ENCODE assay signal across 8 cellular contexts in genomic region chr1:153967109-153967999, GRCh38. TPM values are rescaled to one million over a fixed set of nuclear protein-coding genes. Genes with fewer than 3 reads are reported as not detected.
A peak's percentile ranks its signal among the peaks of the same experiment; 100 is the strongest.
DNase-seq lines count a peak whose midpoint lies in the region; ATAC-seq and TF ChIP-seq lines count a peak whose summit lies in the region.

TSS of gene CREB3L4 (plus strand) at chr1:153967902. CDS start at chr1:153968526, 624 bp downstream.

- CTCF ChIA-PET in IMR-90 (lab: Yijun Ruan, JAX) = interaction anchor here (0.6 to 1.2 kb wide), 9 partner anchors 8 to 205 kb away, joined by 3 to 4 read pairs (median 3); partner anchors contain the start of genes JTB and RAB13

- no peaks in the 10 kb centered on the region for H3K36me3 ChIP-seq in IMR-90 (ENCODE audit: control insufficient read depth, insufficient read depth, low read length)
- peaks cover 9% of the 10 kb centered on the region for H3K36me3 ChIP-seq in OCI-LY3 (replicated peaks; ENCODE audit: low read depth, low read length)

- peaks cover 5 to 45% of the 10 kb centered on the region in 2 experiments; a peak in 3 of 4 replicates for H3K79me1 ChIP-seq in IMR-90 (ENCODE audit: low read depth in 1 of 2, low read length in 2 of 2)

- peak within 1 kb of the TSS; percentile 46 for H4K5ac ChIP-seq in IMR-90 (ENCODE audit: low read depth, low read length)

- peak within 1 kb of the TSS; percentile 70 for H3K23ac ChIP-seq in IMR-90 (ENCODE audit: low read depth, low read length)

- peak within 1 kb of the TSS; percentile 69 for H4K91ac ChIP-seq in IMR-90 (ENCODE audit: insufficient read depth, low read depth, low read length)

- WGBS in IMR-90 (ENCODE audit: extremely low coverage in 2 of 2, insufficient read length in 1 of 2), 2 experiments = 0% methylated on average over 34 of the region's 60 CpGs; no CpG with 5 or more reads in 1 of the 2 experiments

- peak within 1 kb of the TSS; percentile 32; the same call in 1 of the 2 replicates for H3K18ac ChIP-seq in IMR-90 (ENCODE audit: low read depth, low read length)

- peaks cover 3% of the 10 kb centered on the region; the same call in 1 of the 2 replicates for H4K20me1 ChIP-seq in IMR-90 (ENCODE audit: insufficient read depth, low read length)
- no peaks in the 10 kb centered on the region for H4K20me1 ChIP-seq in OCI-LY3 (ENCODE audit: insufficient read depth, low read length)

- H3K4me3 ChIP-seq in IMR-90 (ENCODE audit: insufficient read depth, low read depth, low read length) = peak within 1 kb of the TSS; percentile 59
- H3K4me3 ChIP-seq in OCI-LY3 (ENCODE audit: low read length) = peak within 1 kb of the TSS; percentile 83
- H3K4me3 ChIP-seq in epithelial cell of proximal tubule (ENCODE audit: low read depth, low read length) = peak within 1 kb of the TSS; percentile 67

- H3K4me1 ChIP-seq in IMR-90 (ENCODE audit: control insufficient read depth, insufficient read depth, low read length) = peaks cover 3% of the 10 kb centered on the region; the same call in 1 of the 2 replicates
- H3K4me1 ChIP-seq in OCI-LY3 (ENCODE audit: low read length) = peaks cover 32% of the 10 kb centered on the region

- H3K4me2 ChIP-seq in IMR-90 (ENCODE audit: low read depth, low read length) = peak within 1 kb of the TSS; percentile 87
- peak within 1 kb of the TSS; percentile 93 for H3K4me2 ChIP-seq in OCI-LY3 (ENCODE audit: low read length)

- intact Hi-C loops in IMR-90 (cut with micrococcal nuclease) = no loop called here

- H2AK9ac ChIP-seq in IMR-90 (replicated peaks; ENCODE audit: low read depth, low read length, poor library complexity) = peak within 1 kb of the TSS; percentile 88

- H3K4ac ChIP-seq in IMR-90 (ENCODE audit: low read depth, low read length) = peak within 1 kb of the TSS; percentile 80

- H2BK20ac ChIP-seq in IMR-90 (ENCODE audit: low read depth, low read length) = no peak within 1 kb of the TSS

- peak within 1 kb of the TSS; percentile 77 for H3K27ac ChIP-seq in IMR-90 (ENCODE audit: insufficient read depth, low read length)
- H3K27ac ChIP-seq in OCI-LY3 (ENCODE audit: low read length) = peak within 1 kb of the TSS; percentile 85

- peak; percentile 99 for DNase-seq in DMS53 (lab: John Stamatoyannopoulos, UW)
- peak; percentile 98 for DNase-seq in IMR-90
- peak; percentile 76 for DNase-seq in activated T-cell treated with anti-CD3 and anti-CD28 coated beads for 48 hours (ENCODE audit: low read depth)
- DNase-seq in epithelial cell of proximal tubule (ENCODE audit: low read depth) = no peak
- peak; percentile 92 for DNase-seq in mucosa of gallbladder (ENCODE audit: low spot score)
- DNase-seq in stimulated activated CD8-positive, alpha-beta memory T cell treated with anti-CD3 and anti-CD28 coated beads, Interleukin-7, amount 100 ng/mL, for 24 hours (ENCODE audit: low read depth) = peak; percentile 61

- POLR2A ChIA-PET in IMR-90 (lab: Charles Lee; ENCODE audit: unreplicated experiment) = interaction anchor here (1.3 to 1.5 kb wide), 3 partner anchors 10 to 44 kb away, joined by 3 to 5 read pairs (median 3); partner anchors contain the start of genes JTB and RPS27

- dilution Hi-C loops in IMR-90 (cut with HindIII; ENCODE audit: low sequenced_read_pairs, unreplicated experiment) = no loop called here

- H3K9ac ChIP-seq in IMR-90 (ENCODE audit: low read depth, low read length) (peak within 1 kb of the TSS; percentile 82), OCI-LY3 (ENCODE audit: low read length) (peak within 1 kb of the TSS; percentile 88)

- peak within 1 kb of the TSS; percentile 46 for H3K56ac ChIP-seq in IMR-90 (ENCODE audit: extremely low read depth, insufficient read depth, low read length)

- peaks cover 7% of the 10 kb centered on the region; the same call in 1 of the 2 replicates for H3K9me1 ChIP-seq in IMR-90 (ENCODE audit: insufficient read depth, low read length)

- peak within 1 kb of the TSS; percentile 73 for H2AK5ac ChIP-seq in IMR-90 (ENCODE audit: low read depth, low read length)

- peak; percentile 66; the same call in 1 of the 2 replicates for TF ChIP-seq POLR2A in IMR-90 (IDR thresholded peaks at IDR 0.05; ENCODE audit: low read depth, low read length)

- H3K27me3 ChIP-seq in IMR-90 (ENCODE audit: control insufficient read depth, insufficient read depth, low read length) (no peaks in the 10 kb centered on the region), OCI-LY3 (ENCODE audit: low read depth, low read length) (no peaks in the 10 kb centered on the region)

- H3K9me3 ChIP-seq in IMR-90 (ENCODE audit: control insufficient read depth, insufficient read depth, low read length) (no peaks in the 10 kb centered on the region), OCI-LY3 (ENCODE audit: insufficient read depth, low read length) (no peaks in the 10 kb centered on the region)

- peak; percentile 19; the same call in 1 of the 2 replicates for TF ChIP-seq RAD21 in IMR-90 (IDR thresholded peaks at IDR 0.05; ENCODE audit: low read length)

- BruUV-seq in IMR-90 (replicated peaks; lab: Mats Ljungman, UMichigan) = no TSS peak

- H2AFZ ChIP-seq in IMR-90 (replicated peaks; ENCODE audit: low read length, poor library complexity) (peak within 1 kb of the TSS; percentile 90), OCI-LY3 (ENCODE audit: low read depth, low read length) (peak within 1 kb of the TSS; percentile 81)

- peak within 1 kb of the TSS; percentile 76 for H2BK5ac ChIP-seq in IMR-90 (ENCODE audit: low read depth, low read length, poor library complexity, severe bottlenecking)

- no peak within 1 kb of the TSS for H2BK15ac ChIP-seq in IMR-90 (ENCODE audit: low read depth, low read length)

- H3K14ac ChIP-seq in IMR-90 (replicated peaks; ENCODE audit: low read depth, low read length) = peak within 1 kb of the TSS; percentile 66

- peaks cover 36% of the 10 kb centered on the region for H3K79me2 ChIP-seq in OCI-LY3 (ENCODE audit: low read length)

- H2BK120ac ChIP-seq in IMR-90 (ENCODE audit: low read depth, low read length) = peak within 1 kb of the TSS; percentile 21; the same call in 1 of the 2 replicates

- peak; percentile 60 for TF ChIP-seq CTCF in IMR-90 (conservative IDR thresholded peaks at IDR 0.05; ENCODE audit: low read depth, low read length)
- peak; percentile 65 for TF ChIP-seq CTCF in OCI-LY3 (IDR thresholded peaks at IDR 0.05; ENCODE audit: low read depth, low read length)
- TF ChIP-seq CTCF in epithelial cell of proximal tubule (conservative IDR thresholded peaks at IDR 0.05; ENCODE audit: low read depth, low read length) = peak; percentile 44

- in situ Hi-C loops in IMR-90 (cut with MboI; ENCODE audit: low sequenced_read_pairs) = loop anchor here (25.0 kb wide), 1 partner anchor 430 kb away; the partner anchor contains the start of genes S100A3, S100A4, S100A5 and S100A6

- ATAC-seq in GM21529 (IDR thresholded peaks at IDR 0.05; ENCODE audit: unreplicated experiment) (peak; percentile 72), IMR-90 (ENCODE audit: low read depth) (peak; percentile 83)

- peak within 1 kb of the TSS; percentile 25 to 93 for H4K8ac ChIP-seq in IMR-90 (ENCODE audit: low read depth in 2 of 2, low read length in 2 of 2)

TF ChIP-seq in IMR-90, 13 proteins besides CTCF, POLR2A, EP300 and RAD21:
- TF ChIP-seq RFX5 (IDR thresholded peaks at IDR 0.05; ENCODE audit: low read depth, low read length) (no peak), CHD1 (IDR thresholded peaks at IDR 0.05; ENCODE audit: low read depth, low read length) (no peak), MAFK (IDR thresholded peaks at IDR 0.05; ENCODE audit: low read depth, low read length) (no peak), MXI1 (IDR thresholded peaks at IDR 0.05; ENCODE audit: borderline replicate concordance, low read depth, low read length) (peak; percentile 90), NFE2L2 (IDR thresholded peaks at IDR 0.05; ENCODE audit: low read depth, low read length) (no peak), CEBPB (IDR thresholded peaks at IDR 0.05; ENCODE audit: low read depth, low read length) (no peak), BHLHE40 (IDR thresholded peaks at IDR 0.05; ENCODE audit: low read depth, low read length) (peak; percentile 56; the same call in 1 of the 2 replicates), ELK1 (IDR thresholded peaks at IDR 0.05; ENCODE audit: borderline replicate concordance, low read depth, low read length) (no peak), USF2 (IDR thresholded peaks at IDR 0.05; ENCODE audit: low read depth, low read length) (peak; percentile 95), RCOR1 (IDR thresholded peaks at IDR 0.05; ENCODE audit: insufficient replicate concordance, low read length) (no peak), MAZ (IDR thresholded peaks at IDR 0.05; ENCODE audit: borderline replicate concordance, low read depth, low read length) (peak; percentile 66; the same call in 1 of the 2 replicates), SMC3 (IDR thresholded peaks at IDR 0.05; ENCODE audit: low read depth, low read length) (no peak), FOS (IDR thresholded peaks at IDR 0.05; ENCODE audit: low read depth, low read length) (peak; percentile 61; the same call in 1 of the 2 replicates)

RNA-seq across cellular contexts. Expression of gene CREB3L4, which starts in this region (rescaled TPM):
- total RNA-seq in IMR-90 (2012; rRNA removed) (4.4 and 6.5 TPM in 2 replicates), epithelial cell of proximal tubule (10.7 and 15.3 TPM in 2 replicates), mucosa of gallbladder (18.5 TPM)
- polyA plus RNA-seq in IMR-90 (2012; rRNA removed) = 8.3 and 9.8 TPM in 2 replicates
- 5.0 and 5.8 TPM in 2 replicates for polyA plus RNA-seq in IMR-90 (2012; cell fraction: cytosol; rRNA removed)
- polyA plus RNA-seq in IMR-90 (2012; cell fraction: nucleus; rRNA removed; ENCODE audit: low replicate concordance) = 21.0 and 21.3 TPM in 2 replicates
